10 cellular contexts compared by ENCODE assay signal in the genomic region with DNA sequence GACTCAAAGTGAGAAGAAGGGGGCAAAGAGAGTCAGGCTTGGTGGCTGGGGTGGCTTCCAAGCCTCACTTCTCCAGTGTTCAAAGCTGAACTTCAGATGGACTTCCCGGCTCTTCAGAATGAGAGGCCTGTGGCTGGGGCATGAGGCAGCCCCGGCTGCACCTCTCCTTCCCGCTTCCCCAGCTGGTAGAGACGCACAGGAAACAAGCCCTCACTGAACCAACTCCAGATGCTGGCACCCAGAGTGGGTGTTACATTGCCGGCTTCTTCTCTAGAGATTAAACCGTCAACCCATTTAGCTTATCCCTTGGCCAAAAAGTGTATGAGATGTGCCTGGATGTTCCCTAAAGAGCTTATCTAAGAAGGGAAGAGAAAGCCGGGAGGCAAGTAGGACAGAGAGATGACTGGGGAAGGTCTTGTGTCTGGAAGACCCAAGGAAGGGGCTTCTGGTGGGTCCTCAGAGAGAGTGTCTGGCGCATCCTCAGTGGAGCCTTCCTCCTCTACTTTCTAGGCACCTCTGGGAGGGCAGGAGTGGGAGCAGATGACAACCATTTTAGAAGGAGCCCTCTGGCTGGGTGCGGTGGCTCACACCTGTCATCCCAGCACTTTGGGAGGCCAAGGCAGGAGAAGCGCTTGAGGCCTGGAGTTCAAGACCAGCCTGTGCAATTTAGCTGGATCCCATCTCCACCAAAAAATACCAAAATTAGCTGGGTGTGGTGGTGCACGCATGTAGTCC. TPM values are rescaled to one million over a fixed set of nuclear protein-coding genes. Genes with fewer than 3 reads are reported as not detected.
DNase-seq lines count a peak whose midpoint lies in the region; ATAC-seq, FAIRE-seq and TF ChIP-seq lines count a peak whose summit lies in the region.
"Had no signal": no experiment of that assay in that cellular context is flagged by ENCODE, and none has a peak within 500 bp of the region (broad histone marks: within the 10 kb centered on the region; RNA-seq: fewer than 3 reads in every experiment).

No MANE protein-coding gene starts in this region.

- no peak for ATAC-seq in K562
- no peak for ATAC-seq in upper lobe of right lung

- peak; percentile 61 for DNase-seq in activated naive CD4-positive, alpha-beta T cell treated with anti-CD3 and anti-CD28 coated beads for 36 hours
- no peak for DNase-seq in activated naive CD4-positive, alpha-beta T cell treated with anti-CD3 and anti-CD28 coated beads, Interleukin-2, amount 50 U/mL, for 16 hours
- DNase-seq in K562 (ENCODE audit: extremely low read depth in 1 of 4, low spot score in 3 of 4), result no peak
- DNase-seq in upper lobe of right lung, result no peak
- DNase-seq in hippocampal formation (lab: John Stamatoyannopoulos, UW), result no peak
- DNase-seq in foreskin melanocyte, result no peak
- DNase-seq in GOT3 (lab: John Stamatoyannopoulos, UW), result no peak

- H3K36me3 Mint-ChIP-seq in activated naive CD4-positive, alpha-beta T cell treated with anti-CD3 and anti-CD28 coated beads for 36 hours (ENCODE audit: low read depth), result no peaks in the 10 kb centered on the region

- no peak overlapping the region for H3K4me3 Mint-ChIP-seq in activated naive CD4-positive, alpha-beta T cell treated with anti-CD3 and anti-CD28 coated beads for 36 hours

- H3K36me3 ChIP-seq in K562 (ENCODE audit: control insufficient read depth, insufficient read depth, low read length), result peaks cover 44% of the 10 kb centered on the region
- peaks cover 0 to 17% of the 10 kb centered on the region in 2 donors for H3K36me3 ChIP-seq in muscle layer of duodenum (ENCODE audit: control insufficient read depth in 1 of 2, insufficient read depth in 2 of 2, low read length in 2 of 2)
- peaks cover 5% of the 10 kb centered on the region for H3K36me3 ChIP-seq in upper lobe of right lung

- peaks cover 32% of the 10 kb centered on the region for H3K27me3 Mint-ChIP-seq in activated naive CD4-positive, alpha-beta T cell treated with anti-CD3 and anti-CD28 coated beads for 36 hours (ENCODE audit: low read depth)

- 47% methylated on average over 11 of the region's 11 CpGs for WGBS in K562 (ENCODE audit: insufficient coverage, low coverage, missing lambda C conversion rate)

- TF ChIP-seq RAD21 in K562 (CRISPR knock-in tag; conservative IDR thresholded peaks at IDR 0.05 in 1 of 2, IDR thresholded peaks at IDR 0.05 in 1 of 2), result no peak

- no peak for TF ChIP-seq POLR2A in K562 (conservative IDR thresholded peaks at IDR 0.05)

- no peak overlapping the region for H3K27ac Mint-ChIP-seq in activated naive CD4-positive, alpha-beta T cell treated with anti-CD3 and anti-CD28 coated beads for 36 hours

- BruUV-seq in K562 (replicated peaks; lab: Mats Ljungman, UMichigan), result no TSS peak

- in situ Hi-C loops in K562 (cut with MboI), result no loop called here

- H3K9me3 ChIP-seq in K562 (replicated peaks; ENCODE audit: control insufficient read depth, insufficient read depth, low read depth, low read length) (no peaks in the 10 kb centered on the region), muscle layer of duodenum (ENCODE audit: control insufficient read depth in 1 of 2, low read length in 2 of 2) (no peaks in the 10 kb centered on the region), upper lobe of right lung (no peaks in the 10 kb centered on the region)

- no peaks in the 10 kb centered on the region for H3K9me1 ChIP-seq in K562 (ENCODE audit: control insufficient read depth, insufficient read depth, low read length)

- H2AFZ ChIP-seq in K562 (ENCODE audit: low read depth, low read length), result no peak overlapping the region

- H3K27ac ChIP-seq in K562 (ENCODE audit: extremely low read depth, low read depth, low read length) (peak overlapping the region; percentile 87), muscle layer of duodenum (ENCODE audit: low read length) (peak overlapping the region; percentile 81), upper lobe of right lung (peak overlapping the region; percentile 86)
- H3K27ac ChIP-seq: VCaP had no signal

- peak overlapping the region; percentile 95 to 99 for H3K9ac ChIP-seq in K562 (ENCODE audit: insufficient read depth in 1 of 2, low read depth in 2 of 2, low read length in 2 of 2)

- POLR2A ChIA-PET in K562 (lab: Yijun Ruan, JAX), result interaction anchor here (0.6 to 8.9 kb wide), 12 partner anchors 9 to 663 kb away, joined by 3 to 53 read pairs (median 4); a partner anchor contains a TSS

- TF ChIP-seq EP300 in K562 (IDR thresholded peaks at IDR 0.05; ENCODE audit: low read length), result no peak

- TF ChIP-seq CTCF in K562 (IDR thresholded peaks at IDR 0.05 in 2 of 3, conservative IDR thresholded peaks at IDR 0.05 in 1 of 3; ENCODE audit: insufficient read depth in 2 of 3, low read depth in 1 of 3, low read length in 3 of 3), result no peak
- TF ChIP-seq CTCF in upper lobe of right lung (IDR thresholded peaks at IDR 0.05), result no peak

- H3K4me2 ChIP-seq in K562 (ENCODE audit: insufficient read depth, low read length), result peak overlapping the region; percentile 95

- intact Hi-C loops in activated naive CD4-positive, alpha-beta T cell treated with anti-CD3 and anti-CD28 coated beads for 36 hours (cut with micrococcal nuclease), result no loop called here
- intact Hi-C loops in K562 (cut with micrococcal nuclease), result no loop called here
- intact Hi-C loops in upper lobe of right lung (cut with DNase I), result no loop called here

- H3K79me2 ChIP-seq in K562 (ENCODE audit: control insufficient read depth, insufficient read depth, low read length), result peaks cover 91% of the 10 kb centered on the region

- FAIRE-seq in K562 (lab: Jason Lieb, UNC), result no peak
- FAIRE-seq: keratinocyte had no signal

- H4K20me1 ChIP-seq in K562 (replicated peaks; ENCODE audit: control insufficient read depth, insufficient read depth, low read length), result peaks cover 7% of the 10 kb centered on the region

- H3K4me1 Mint-ChIP-seq in activated naive CD4-positive, alpha-beta T cell treated with anti-CD3 and anti-CD28 coated beads for 36 hours (ENCODE audit: low read depth), result peaks cover 32% of the 10 kb centered on the region

- H3K4me1 ChIP-seq in K562 (replicated peaks in 1 of 2; ENCODE audit: control insufficient read depth in 2 of 2, insufficient read depth in 2 of 2, low read length in 2 of 2), result peaks cover 35 to 84% of the 10 kb centered on the region in 2 experiments
- peaks cover 9 to 24% of the 10 kb centered on the region in 2 donors for H3K4me1 ChIP-seq in muscle layer of duodenum (ENCODE audit: control insufficient read depth in 1 of 2, insufficient read depth in 2 of 2, low read length in 2 of 2)
- peaks cover 44% of the 10 kb centered on the region for H3K4me1 ChIP-seq in upper lobe of right lung

- H3K4me3 ChIP-seq in K562 (peak overlapping the region; percentile 75), muscle layer of duodenum (ENCODE audit: low read depth in 1 of 2, low read length in 2 of 2) (peak overlapping the region in 1 of 2 donors; percentile 60), upper lobe of right lung (peak overlapping the region; percentile 63)

- H3K9me3 Mint-ChIP-seq in activated naive CD4-positive, alpha-beta T cell treated with anti-CD3 and anti-CD28 coated beads for 36 hours, result no peaks in the 10 kb centered on the region

- CTCF ChIA-PET in activated naive CD4-positive, alpha-beta T cell treated with anti-CD3 and anti-CD28 coated beads for 36 hours (lab: Charles Lee), result interaction anchor here (0.6 to 2.4 kb wide), 6 partner anchors 9 to 86 kb away, joined by 3 to 20 read pairs (median 6); no protein-coding TSS in a partner anchor
- CTCF ChIA-PET in K562 (lab: Yijun Ruan, JAX; ENCODE audit: low intra/inter-chr PET ratio), result interaction anchor here (0.6 kb wide), 1 partner anchor 10 kb away, joined by 3 read pairs; no protein-coding TSS in a partner anchor

- no peaks in the 10 kb centered on the region for H3K27me3 ChIP-seq in K562 (ENCODE audit: control insufficient read depth in 2 of 2, insufficient read depth in 2 of 2, low read length in 2 of 2)
- H3K27me3 ChIP-seq in muscle layer of duodenum (ENCODE audit: low read depth, low read length), result no peaks in the 10 kb centered on the region
- H3K27me3 ChIP-seq in upper lobe of right lung, result no peaks in the 10 kb centered on the region

RNA-seq across cellular contexts. Expression of a gene that starts 2.0 kb away (rescaled TPM):
- 1 to 10 TPM; 1.3 to 2.0 TPM for total RNA-seq in activated naive CD4-positive, alpha-beta T cell treated with anti-CD3 and anti-CD28 coated beads for 36 hours
- 795 and 1,508 TPM in 2 replicates for total RNA-seq in K562 (2011; cell fraction: chromatin; rRNA removed; ENCODE audit: low replicate concordance)
- 712 and 761 TPM in 2 replicates for total RNA-seq in K562 (2011; cell fraction: nucleolus; rRNA removed)
- total RNA-seq in K562 (2011; cell fraction: nucleoplasm; rRNA removed), result 735 and 822 TPM in 2 replicates
- total RNA-seq in K562 (2014; rRNA removed) (35.6 and 43.6 TPM in 2 replicates), K562 (2014; rRNA removed; fragmentation: Illumina TruSeq; extraction: Trizol) (18.8 and 20.3 TPM in 2 replicates), K562 (2015; rRNA removed; fragmentation: Illumina TruSeq; extraction: Trizol) (22.8 and 25.5 TPM in 2 replicates), K562 (2021) (163 and 212 TPM in 2 replicates), upper lobe of right lung (99.2 TPM)
- polyA plus RNA-seq in K562 (2011; rRNA removed) (53.8 and 132 TPM in 2 replicates), K562 (2014; fragmentation: Illumina TruSeq; extraction: Trizol) (116 and 156 TPM in 2 replicates), K562 (2014; fragmentation: Nextera tagmentation; extraction: Ambion mirVana) (10 to 100 TPM; 12.7 to 14.8 TPM), K562 (2014; rRNA removed) (104 and 137 TPM in 2 replicates)
- 68.7 and 73.2 TPM in 2 replicates for polyA plus RNA-seq in K562 (2011; cell fraction: cytosol; rRNA removed)
- 800 and 1,003 TPM in 2 replicates for polyA plus RNA-seq in K562 (2011; cell fraction: nucleus; rRNA removed)
- 127 and 192 TPM in 2 replicates for polyA plus RNA-seq in K562 (2012)
- polyA minus RNA-seq in K562 (2011; rRNA and poly(A)+ RNA removed), result 23.6 and 31.1 TPM in 2 replicates
- polyA minus RNA-seq in K562 (2011; cell fraction: cytosol; rRNA and poly(A)+ RNA removed), result 45.7 and 70.1 TPM in 2 replicates
- polyA minus RNA-seq in K562 (2011; cell fraction: nucleus; rRNA and poly(A)+ RNA removed), result 99.2 and 125 TPM in 2 replicates

RNA-seq across cellular contexts. Expression of a gene that starts 28.2 kb away (rescaled TPM):
- 100 to 1,000 TPM; 228 to 235 TPM for total RNA-seq in activated naive CD4-positive, alpha-beta T cell treated with anti-CD3 and anti-CD28 coated beads for 36 hours
- 200 and 281 TPM in 2 replicates for total RNA-seq in K562 (2011; cell fraction: chromatin; rRNA removed; ENCODE audit: low replicate concordance)
- 147 and 148 TPM in 2 replicates for total RNA-seq in K562 (2011; cell fraction: nucleolus; rRNA removed)
- total RNA-seq in K562 (2011; cell fraction: nucleoplasm; rRNA removed), result 206 and 295 TPM in 2 replicates
- total RNA-seq in K562 (2014; rRNA removed), result 129 and 138 TPM in 2 replicates
- total RNA-seq in K562 (2014; rRNA removed; fragmentation: Illumina TruSeq; extraction: Trizol), result 153 and 184 TPM in 2 replicates
- total RNA-seq in K562 (2015; rRNA removed; fragmentation: Illumina TruSeq; extraction: Trizol), result 109 and 120 TPM in 2 replicates
- 200 and 224 TPM in 2 replicates for total RNA-seq in K562 (2021)
- 144 and 222 TPM in 2 replicates for polyA plus RNA-seq in K562 (2011; rRNA removed)
- 86.7 and 94.2 TPM in 2 replicates for polyA plus RNA-seq in K562 (2011; cell fraction: cytosol; rRNA removed)
- 179 and 244 TPM in 2 replicates for polyA plus RNA-seq in K562 (2011; cell fraction: nucleus; rRNA removed)
- 139 and 140 TPM in 2 replicates for polyA plus RNA-seq in K562 (2012)
- 147 and 158 TPM in 2 replicates for polyA plus RNA-seq in K562 (2014; fragmentation: Illumina TruSeq; extraction: Trizol)
- polyA plus RNA-seq in K562 (2014; fragmentation: Nextera tagmentation; extraction: Ambion mirVana), result 10 to 100 TPM; 27.1 to 31.0 TPM
- polyA plus RNA-seq in K562 (2014; rRNA removed), result 131 and 143 TPM in 2 replicates
- 221 and 238 TPM in 2 replicates for polyA minus RNA-seq in K562 (2011; rRNA and poly(A)+ RNA removed)
- polyA minus RNA-seq in K562 (2011; cell fraction: cytosol; rRNA and poly(A)+ RNA removed), result 104 and 109 TPM in 2 replicates
- polyA minus RNA-seq in K562 (2011; cell fraction: nucleus; rRNA and poly(A)+ RNA removed), result 141 and 172 TPM in 2 replicates
- 325 TPM for total RNA-seq in upper lobe of right lung

RNA-seq across cellular contexts. Expression of a gene that starts 35.7 kb away (rescaled TPM):
- not detected for total RNA-seq in activated naive CD4-positive, alpha-beta T cell treated with anti-CD3 and anti-CD28 coated beads for 36 hours
- 0.95 and 3.3 TPM in 2 replicates for total RNA-seq in K562 (2011; cell fraction: chromatin; rRNA removed; ENCODE audit: low replicate concordance)
- total RNA-seq in K562 (2011; cell fraction: nucleolus; rRNA removed), result 0.92 and 1.0 TPM in 2 replicates
- 1.8 and 2.4 TPM in 2 replicates for total RNA-seq in K562 (2011; cell fraction: nucleoplasm; rRNA removed)
- total RNA-seq in K562 (2014; rRNA removed) (0.33 and 1.8 TPM in 2 replicates), K562 (2014; rRNA removed; fragmentation: Illumina TruSeq; extraction: Trizol) (0.38 TPM in 1 of 2 replicates, not detected in the other), K562 (2015; rRNA removed; fragmentation: Illumina TruSeq; extraction: Trizol) (0.45 TPM in 1 of 2 replicates, not detected in the other), K562 (2021) (0.51 TPM in 1 of 2 replicates, not detected in the other), upper lobe of right lung (1.0 TPM)
- polyA plus RNA-seq in K562 (2011; rRNA removed) (0.15 and 0.53 TPM in 2 replicates), K562 (2014; fragmentation: Illumina TruSeq; extraction: Trizol) (not detected in 2 replicates), K562 (2014; fragmentation: Nextera tagmentation; extraction: Ambion mirVana) (not detected), K562 (2014; rRNA removed) (0.56 and 0.73 TPM in 2 replicates)
- polyA plus RNA-seq in K562 (2011; cell fraction: cytosol; rRNA removed), result 0.18 and 0.19 TPM in 2 replicates
- polyA plus RNA-seq in K562 (2011; cell fraction: nucleus; rRNA removed), result 0.58 and 0.67 TPM in 2 replicates
- polyA plus RNA-seq in K562 (2012), result 0.21 and 0.43 TPM in 2 replicates
- polyA minus RNA-seq in K562 (2011; rRNA and poly(A)+ RNA removed), result 0.63 and 0.72 TPM in 2 replicates
- not detected in 2 replicates for polyA minus RNA-seq in K562 (2011; cell fraction: cytosol; rRNA and poly(A)+ RNA removed)
- polyA minus RNA-seq in K562 (2011; cell fraction: nucleus; rRNA and poly(A)+ RNA removed), result 1.1 TPM in 1 of 2 replicates, not detected in the other

RNA-seq across cellular contexts. Expression of a gene that starts 43.3 kb away (rescaled TPM):
- total RNA-seq in activated naive CD4-positive, alpha-beta T cell treated with anti-CD3 and anti-CD28 coated beads for 36 hours, result under 1 TPM; 0.69 to 0.88 TPM
- 68.4 and 156 TPM in 2 replicates for total RNA-seq in K562 (2011; cell fraction: chromatin; rRNA removed; ENCODE audit: low replicate concordance)
- 117 and 147 TPM in 2 replicates for total RNA-seq in K562 (2011; cell fraction: nucleolus; rRNA removed)
- total RNA-seq in K562 (2011; cell fraction: nucleoplasm; rRNA removed), result 110 and 118 TPM in 2 replicates
- total RNA-seq in K562 (2014; rRNA removed), result 24.4 and 33.0 TPM in 2 replicates
- total RNA-seq in K562 (2014; rRNA removed; fragmentation: Illumina TruSeq; extraction: Trizol), result 10.7 and 11.3 TPM in 2 replicates
- total RNA-seq in K562 (2015; rRNA removed; fragmentation: Illumina TruSeq; extraction: Trizol), result 12.8 and 13.6 TPM in 2 replicates
- 30.1 and 39.3 TPM in 2 replicates for total RNA-seq in K562 (2021)
- polyA plus RNA-seq in K562 (2011; rRNA removed), result 9.4 and 20.8 TPM in 2 replicates
- 13.6 and 30.6 TPM in 2 replicates for polyA plus RNA-seq in K562 (2011; cell fraction: cytosol; rRNA removed)
- polyA plus RNA-seq in K562 (2011; cell fraction: nucleus; rRNA removed), result 57.5 and 132 TPM in 2 replicates
- polyA plus RNA-seq in K562 (2012), result 50.1 and 67.4 TPM in 2 replicates
- 52.2 and 59.5 TPM in 2 replicates for polyA plus RNA-seq in K562 (2014; fragmentation: Illumina TruSeq; extraction: Trizol)
- 1 to 10 TPM; 6.6 to 7.0 TPM for polyA plus RNA-seq in K562 (2014; fragmentation: Nextera tagmentation; extraction: Ambion mirVana)
- polyA plus RNA-seq in K562 (2014; rRNA removed), result 16.3 and 23.9 TPM in 2 replicates
- 8.1 and 9.4 TPM in 2 replicates for polyA minus RNA-seq in K562 (2011; rRNA and poly(A)+ RNA removed)
- polyA minus RNA-seq in K562 (2011; cell fraction: cytosol; rRNA and poly(A)+ RNA removed), result 14.9 and 22.9 TPM in 2 replicates
- 8.2 and 14.0 TPM in 2 replicates for polyA minus RNA-seq in K562 (2011; cell fraction: nucleus; rRNA and poly(A)+ RNA removed)
- 15.5 TPM for total RNA-seq in upper lobe of right lung

Comparison
In these comparisons a context has a peak if more than half of its experiments do, and no peak if none do; other contexts are left out.
1. RNA of a gene that starts 2.0 kb away (total RNA-seq): 99.2 TPM in upper lobe of right lung (single experiment) and 18.8 to 1,508 TPM in K562; 1.3 to 2.0 TPM in activated naive CD4-positive, alpha-beta T cell treated with anti-CD3 and anti-CD28 coated beads for 36 hours; every median in the first group is over 4 times any median in the second.
2. Peak in every context shown above with its lines, with median percentiles within 50 percentile points of each other: H3K27ac ChIP-seq.